18 cellular contexts compared by ENCODE assay signal in the genomic region with DNA sequence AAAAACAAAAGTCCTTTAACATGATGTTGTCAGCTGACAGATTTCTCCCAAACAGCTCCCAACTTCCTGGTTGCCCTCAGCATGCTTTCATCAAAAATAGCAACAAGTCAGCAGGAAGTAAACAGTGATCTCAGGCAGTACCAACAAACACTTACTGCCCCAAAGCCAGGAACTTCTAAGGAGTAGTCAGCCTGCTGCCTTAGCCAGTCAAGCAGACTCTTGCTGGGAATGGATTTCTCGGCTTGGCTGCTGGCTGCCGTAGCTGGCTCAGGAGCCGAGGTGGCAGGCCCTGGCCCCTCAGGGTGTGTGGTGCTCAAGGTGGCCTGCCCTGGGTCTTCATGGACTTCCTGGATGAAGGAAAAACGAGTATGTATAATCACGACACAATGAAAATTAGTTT. TPM values are rescaled to one million over a fixed set of nuclear protein-coding genes. Genes with fewer than 3 reads are reported as not detected.
"Had no signal": no experiment of that assay in that cellular context is flagged by ENCODE, and none has a peak within 500 bp of the region (broad histone marks: within the 10 kb centered on the region; RNA-seq: fewer than 3 reads in every experiment).

No MANE protein-coding gene starts in this region.

- H3K9ac ChIP-seq: SK-N-SH had no signal

- DNase-seq: activated gamma-delta T cell; activated T-cell treated with anti-CD3 and anti-CD28 coated beads, Interleukin-2, amount 50 U/mL, for 72 hours; immature natural killer cell; lower lobe of right lung; SK-N-SH; stimulated activated CD4-positive, alpha-beta T cell treated with anti-CD3 and anti-CD28 coated beads, Interleukin-4, amount 100 ng/mL, for 1 hour; stimulated activated naive CD8-positive, alpha-beta T cell treated with anti-CD3 and anti-CD28 coated beads, Interleukin-15, amount 100 ng/mL, for 72 hours; T-cell; T-helper 9 cell; trophoblast cell had no signal

- H3K4me2 ChIP-seq: SK-N-SH had no signal

- H3K27ac Mint-ChIP-seq: activated naive CD8-positive, alpha-beta T cell; activated T-cell treated with anti-CD3 and anti-CD28 coated beads, Interleukin-2, amount 50 U/mL, for 72 hours had no signal

- H3K9me3 ChIP-seq: esophagus muscularis mucosa, lower lobe of right lung, SK-N-SH, vagina had no signal

- H3K27ac ChIP-seq: cardiac muscle cell, esophagus muscularis mucosa, lower lobe of right lung, vagina had no signal

- H3K27me3 Mint-ChIP-seq: activated naive CD8-positive, alpha-beta T cell; stimulated activated naive CD8-positive, alpha-beta T cell treated with anti-CD3 and anti-CD28 coated beads, Interleukin-15, amount 100 ng/mL, for 72 hours; T-cell had no signal

- H3K4me3 Mint-ChIP-seq: activated naive CD8-positive, alpha-beta T cell; activated T-cell treated with anti-CD3 and anti-CD28 coated beads, Interleukin-2, amount 50 U/mL, for 72 hours; immature natural killer cell; neural crest cell; stimulated activated naive CD8-positive, alpha-beta T cell treated with anti-CD3 and anti-CD28 coated beads, Interleukin-15, amount 100 ng/mL, for 72 hours; T-cell had no signal

- H3K9me3 Mint-ChIP-seq: activated T-cell treated with anti-CD3 and anti-CD28 coated beads, Interleukin-2, amount 50 U/mL, for 72 hours; immature natural killer cell; neural crest cell; stimulated activated naive CD8-positive, alpha-beta T cell treated with anti-CD3 and anti-CD28 coated beads, Interleukin-15, amount 100 ng/mL, for 72 hours; T-cell had no signal

- H3K27me3 ChIP-seq: cardiac muscle cell, esophagus muscularis mucosa, vagina had no signal

- ATAC-seq: activated CD4-positive, CD25-positive, alpha-beta regulatory T cell treated with anti-CD3 and anti-CD28 coated beads, Interleukin-2, amount 50 U/mL, for 24 hours; activated T-cell treated with anti-CD3 and anti-CD28 coated beads, Interleukin-2, amount 50 U/mL, for 72 hours; lower lobe of right lung; stimulated activated naive CD8-positive, alpha-beta T cell treated with anti-CD3 and anti-CD28 coated beads, Interleukin-15, amount 100 ng/mL, for 72 hours; T-cell had no signal

- H3K4me3 ChIP-seq: cardiac muscle cell, esophagus muscularis mucosa, lower lobe of right lung, skin epidermis, vagina had no signal

RNA-seq across cellular contexts. Expression of gene EMILIN3, which starts 46.6 kb away (rescaled TPM):
- total RNA-seq: activated CD8-positive, alpha-beta memory T cell treated with anti-CD3 and anti-CD28 coated beads for 36 hours; activated T-cell treated with anti-CD3 and anti-CD28 coated beads, Interleukin-2, amount 50 U/mL, for 72 hours; T-cell had no signal
- polyA plus RNA-seq: immature natural killer cell had no signal
